Comparison of ENCODE assay signal across 10 cellular contexts in genomic region chr18:74282359-74283254, GRCh38. TPM values are rescaled to one million over a fixed set of nuclear protein-coding genes. Genes with fewer than 3 reads are reported as not detected.
A peak's percentile ranks its signal among the peaks of the same experiment; 100 is the strongest.
DNase-seq lines count a peak whose midpoint lies in the region; FAIRE-seq and TF ChIP-seq lines count a peak whose summit lies in the region.
"Had no signal": no experiment of that assay in that cellular context is flagged by ENCODE, and none has a peak within 500 bp of the region (broad histone marks: within the 10 kb centered on the region; RNA-seq: fewer than 3 reads in every experiment).

No MANE protein-coding gene starts in this region.

- H3K27ac ChIP-seq in hepatocyte, result peak overlapping the region; percentile 88
- H3K27ac ChIP-seq in small intestine (ENCODE audit: low read depth in 1 of 2, low read length in 1 of 2), result peak overlapping the region; percentile 39 to 69

- no peak for FAIRE-seq in small intestine (lab: Jason Lieb, UNC)
- FAIRE-seq in frontal cortex (lab: Jason Lieb, UNC), result no peak

- peak; percentile 21 for DNase-seq in GM13976 (ENCODE audit: low spot score)
- peak; percentile 30 for DNase-seq in NCI-H146 treated with DMSO at 0.1 percent for 48 hours (lab: John Stamatoyannopoulos, UW; ENCODE audit: unreplicated experiment)
- no peak for DNase-seq in hepatocyte (ENCODE audit: low spot score)
- DNase-seq in small intestine, result peak; percentile 52
- DNase-seq in AG08395 (ENCODE audit: low spot score), result no peak
- no peak for DNase-seq in kidney tubule cell (ENCODE audit: low spot score)
- no peak for DNase-seq in frontal cortex (ENCODE audit: low spot score in 2 of 2)
- DNase-seq: activated naive CD4-positive, alpha-beta T cell; Kasumi-1 had no signal

- H3K4me1 ChIP-seq in hepatocyte (ENCODE audit: insufficient read depth) (peaks cover 53% of the 10 kb centered on the region), small intestine (ENCODE audit: control insufficient read depth in 2 of 2, insufficient read depth in 1 of 2, low read depth in 1 of 2, low read length in 1 of 2) (peaks cover 11 to 13% of the 10 kb centered on the region in 2 donors)

- in situ Hi-C loops in GM13976 (cut with MboI; ENCODE audit: low sequenced_read_pairs, unreplicated experiment), result no loop called here

- H3K36me3 ChIP-seq in hepatocyte (replicated peaks; ENCODE audit: insufficient read depth, low read depth) (no peaks in the 10 kb centered on the region), small intestine (ENCODE audit: control insufficient read depth in 2 of 2, insufficient read depth in 2 of 2, low read length in 2 of 2) (no peaks in the 10 kb centered on the region)

- no peak for TF ChIP-seq CTCF in GM13976 (IDR thresholded peaks at IDR 0.05; ENCODE audit: borderline replicate concordance, control extremely low read depth, extremely low read depth, insufficient read depth, missing control alignments)
- no peak for TF ChIP-seq CTCF in hepatocyte (IDR thresholded peaks at IDR 0.05; ENCODE audit: poor library complexity)

- no peaks in the 10 kb centered on the region for H3K27me3 ChIP-seq in hepatocyte
- H3K27me3 ChIP-seq in small intestine (ENCODE audit: control insufficient read depth in 2 of 2, insufficient read depth in 2 of 2, low read length in 2 of 2), result no peaks in the 10 kb centered on the region

- H3K9me2 ChIP-seq in hepatocyte (replicated peaks; ENCODE audit: insufficient read depth), result no peaks in the 10 kb centered on the region

- peak overlapping the region; percentile 63 for H3K4me2 ChIP-seq in hepatocyte

- H3K4me3 ChIP-seq in hepatocyte (no peak overlapping the region), small intestine (ENCODE audit: low read depth in 1 of 2, low read length in 2 of 2) (no peak overlapping the region)

- peak overlapping the region; percentile 3 for H2AFZ ChIP-seq in hepatocyte

- peaks cover 93% of the 10 kb centered on the region for H3K79me2 ChIP-seq in hepatocyte

- H3K9me3 ChIP-seq in hepatocyte (ENCODE audit: low read depth), result no peaks in the 10 kb centered on the region
- H3K9me3 ChIP-seq in small intestine (ENCODE audit: control insufficient read depth, low read depth), result no peaks in the 10 kb centered on the region

- peaks cover 4% of the 10 kb centered on the region for H4K20me1 ChIP-seq in hepatocyte (ENCODE audit: insufficient read depth, poor library complexity, severe bottlenecking)

- WGBS in hepatocyte (ENCODE audit: low lambda C conversion rate, missing lambda C conversion rate), result 51% methylated on average over 13 of the region's 13 CpGs
- 20 to 46% (median 29%) methylated on average over 13 of the region's 13 CpGs for WGBS in small intestine, 3 donors

RNA-seq across cellular contexts. Expression of gene CYB5A, which starts 9.2 kb away (rescaled TPM):
- total RNA-seq in hepatocyte (259 and 273 TPM in 2 replicates), frontal cortex (9.0 TPM)
- polyA plus RNA-seq in hepatocyte (358 and 457 TPM in 2 replicates), small intestine (1,000 to 10,000 TPM in 1 of 3 donors, 100 to 1,000 TPM in 2; 373 to 1,144 (median 757) TPM)

RNA-seq across cellular contexts. Expression of gene C18orf63, which starts 33.0 kb away (rescaled TPM):
- total RNA-seq in hepatocyte (not detected in 2 replicates), frontal cortex (not detected)
- polyA plus RNA-seq in hepatocyte (not detected in 2 replicates), small intestine (not detected)
- total RNA-seq: posterior vena cava had no signal

Comparison
In these comparisons a context has a peak if more than half of its experiments do, and no peak if none do; other contexts are left out.
1. DNase-seq: peak in GM13976 (single experiment), NCI-H146 treated with DMSO at 0.1 percent for 48 hours (single experiment) and small intestine (single experiment); none in hepatocyte (single experiment), AG08395 (single experiment), kidney tubule cell (single experiment) and frontal cortex (0 of 2).
2. RNA of gene CYB5A, which starts 9.2 kb away (total RNA-seq): 259 to 273 TPM in hepatocyte; 9.0 TPM in frontal cortex (single experiment); every median in the first group is over 10 times any median in the second.